12 cellular contexts compared by ENCODE assay signal in genomic region chr7:101936223-101936611, GRCh38.
DNase-seq lines count a peak whose midpoint lies in the region; ATAC-seq and TF ChIP-seq lines count a peak whose summit lies in the region.
"Had no signal": no experiment of that assay in that cellular context is flagged by ENCODE, and none has a peak within 500 bp of the region (broad histone marks: within the 10 kb centered on the region; RNA-seq: fewer than 3 reads in every experiment).

No MANE protein-coding gene starts in this region.

- DNase-seq in MCF 10A (ENCODE audit: unreplicated experiment) = no peak
- DNase-seq in mammary epithelial cell = no peak
- DNase-seq in foreskin keratinocyte = no peak
- DNase-seq in uterus = no peak
- no peak for DNase-seq in stimulated activated CD8-positive, alpha-beta memory T cell treated with anti-CD3 and anti-CD28 coated beads, Interleukin-4, amount 100 ng/mL, for 48 hours
- DNase-seq: activated CD4-positive, alpha-beta T cell treated with anti-CD3 and anti-CD28 coated beads for 4 hours; NCI-H1436; stimulated activated naive CD8-positive, alpha-beta T cell treated with anti-CD3 and anti-CD28 coated beads, Interleukin-15, Interleukin-2, amounts not matched to agents 100 U/mL and 50 U/mL, for 24 hours had no signal

- H3K9me3 ChIP-seq in mammary epithelial cell (replicated peaks; ENCODE audit: insufficient read depth, low read length) (no peaks in the 10 kb centered on the region), uterus (no peaks in the 10 kb centered on the region)

- BruUV-seq in MCF 10A (replicated peaks; lab: Mats Ljungman, UMichigan) (no TSS peak), mammary epithelial cell (replicated peaks; lab: Mats Ljungman, UMichigan) (no TSS peak)

- dilution Hi-C loops in mammary epithelial cell (cut with HindIII; ENCODE audit: low sequenced_read_pairs) = loop anchor here (5.0 kb wide), 2 partner anchors 39 to 276 kb away; no protein-coding TSS in a partner anchor

- H3K4me3 ChIP-seq in mammary epithelial cell (replicated peaks in 1 of 3; ENCODE audit: insufficient read depth in 1 of 3, low read depth in 2 of 3, low read length in 3 of 3) (no peak overlapping the region), uterus (peak overlapping the region; percentile 9 to 27)

- H4K20me1 ChIP-seq in mammary epithelial cell (ENCODE audit: insufficient read depth, low read length) = no peaks in the 10 kb centered on the region

- H3K9ac ChIP-seq in mammary epithelial cell (ENCODE audit: insufficient read depth, low read length) = no peak overlapping the region

- peaks cover 6% of the 10 kb centered on the region for H3K4me1 Mint-ChIP-seq in MCF 10A (ENCODE audit: insufficient read depth, unreplicated experiment)
- H3K4me1 Mint-ChIP-seq in nephron = peaks cover 75% of the 10 kb centered on the region

- no peak for TF ChIP-seq POLR2A in uterus (IDR thresholded peaks at IDR 0.05)

- WGBS in mammary epithelial cell (ENCODE audit: low coverage, missing lambda C conversion rate) = 92% methylated on average over 5 of the region's 13 CpGs

- no peaks in the 10 kb centered on the region for H3K9me3 Mint-ChIP-seq in MCF 10A (ENCODE audit: unreplicated experiment)
- H3K9me3 Mint-ChIP-seq in nephron = no peaks in the 10 kb centered on the region

- H3K4me2 ChIP-seq in mammary epithelial cell (ENCODE audit: insufficient read depth, low read depth, low read length) = no peak overlapping the region

- H3K36me3 ChIP-seq in mammary epithelial cell (ENCODE audit: insufficient read depth, low read length) (no peaks in the 10 kb centered on the region), uterus (no peaks in the 10 kb centered on the region)

- no peaks in the 10 kb centered on the region for H3K27me3 Mint-ChIP-seq in MCF 10A (ENCODE audit: insufficient read depth, unreplicated experiment)
- H3K27me3 Mint-ChIP-seq in nephron (ENCODE audit: low read depth) = peaks cover 4% of the 10 kb centered on the region

- H3K27me3 ChIP-seq in mammary epithelial cell (ENCODE audit: insufficient read depth, low read length) (no peaks in the 10 kb centered on the region), foreskin keratinocyte (no peaks in the 10 kb centered on the region), uterus (no peaks in the 10 kb centered on the region)

- intact Hi-C loops in MCF 10A (cut with micrococcal nuclease) (no loop called here), mammary epithelial cell (cut with micrococcal nuclease) (no loop called here), uterus (cut with DNase I; ENCODE audit: low total_unique reads) (no loop called here)

- no peak overlapping the region for H3K27ac ChIP-seq in mammary epithelial cell (ENCODE audit: insufficient read depth, low read depth, low read length)
- H3K27ac ChIP-seq in foreskin keratinocyte = peak overlapping the region; percentile 42
- H3K27ac ChIP-seq in uterus = peak overlapping the region; percentile 83 to 95
- H3K27ac ChIP-seq: 22Rv1 had no signal

- ATAC-seq in foreskin keratinocyte = peak; percentile 28
- no peak for ATAC-seq in HG02642 (IDR thresholded peaks at IDR 0.05; ENCODE audit: poor library complexity, unreplicated experiment)
- no peak for ATAC-seq in GM21360 (IDR thresholded peaks at IDR 0.05; ENCODE audit: unreplicated experiment)
- ATAC-seq: stimulated activated naive CD8-positive, alpha-beta T cell treated with anti-CD3 and anti-CD28 coated beads, Interleukin-15, Interleukin-2, amounts not matched to agents 100 U/mL and 50 U/mL, for 24 hours had no signal

- TF ChIP-seq CTCF in MCF 10A (IDR thresholded peaks at IDR 0.05; ENCODE audit: unreplicated experiment) (no peak), mammary epithelial cell (conservative IDR thresholded peaks at IDR 0.05 in 1 of 2, IDR thresholded peaks at IDR 0.05 in 1 of 2; ENCODE audit: extremely low read depth in 1 of 2, insufficient read depth in 1 of 2, low read depth in 1 of 2, low read length in 2 of 2) (no peak), foreskin keratinocyte (conservative IDR thresholded peaks at IDR 0.05) (no peak), nephron (IDR thresholded peaks at IDR 0.05; ENCODE audit: unreplicated experiment in 3 of 3) (no peak), uterus (IDR thresholded peaks at IDR 0.05) (no peak)

- H3K79me2 ChIP-seq in mammary epithelial cell (ENCODE audit: insufficient read depth, low read length) = peaks cover 5% of the 10 kb centered on the region

- CTCF ChIA-PET in MCF 10A (lab: Yijun Ruan, JAX) = no interaction called here
- CTCF ChIA-PET in mammary epithelial cell (lab: Charles Lee; ENCODE audit: low non-redundant PET) = no interaction called here

- H3K27ac Mint-ChIP-seq in MCF 10A (ENCODE audit: low read depth, unreplicated experiment) = peak overlapping the region; percentile 74
- peak overlapping the region; percentile 73 to 95 (median 92) for H3K27ac Mint-ChIP-seq in nephron

- POLR2A ChIA-PET in MCF 10A (lab: Yijun Ruan, JAX) = no interaction called here

- peaks cover 5% of the 10 kb centered on the region for H3K4me1 ChIP-seq in mammary epithelial cell (ENCODE audit: insufficient read depth, low read length)
- peaks cover 11% of the 10 kb centered on the region for H3K4me1 ChIP-seq in foreskin keratinocyte
- peaks cover 0 to 12% of the 10 kb centered on the region in 2 donors for H3K4me1 ChIP-seq in uterus

- H3K36me3 Mint-ChIP-seq in MCF 10A (ENCODE audit: insufficient read depth, unreplicated experiment) = no peaks in the 10 kb centered on the region
- H3K36me3 Mint-ChIP-seq in nephron (ENCODE audit: low read depth) = peaks cover 15% of the 10 kb centered on the region

- H3K4me3 Mint-ChIP-seq in MCF 10A (ENCODE audit: unreplicated experiment) (no peak overlapping the region), nephron (peak overlapping the region in 2 of 3 experiments; percentile 18 to 46)

- in situ Hi-C loops in mammary epithelial cell (cut with MboI; ENCODE audit: low sequenced_read_pairs in 2 of 2) = no loop called here

- H2AFZ ChIP-seq in mammary epithelial cell (ENCODE audit: low read depth, low read length) = no peak overlapping the region

Comparison
In these comparisons a context has a peak if more than half of its experiments do, and no peak if none do; other contexts are left out.
1. H3K4me3 ChIP-seq: peak in uterus (2 of 2); none in mammary epithelial cell (0 of 3).